1 cellular context compared by ENCODE assay signal in the genomic region with DNA sequence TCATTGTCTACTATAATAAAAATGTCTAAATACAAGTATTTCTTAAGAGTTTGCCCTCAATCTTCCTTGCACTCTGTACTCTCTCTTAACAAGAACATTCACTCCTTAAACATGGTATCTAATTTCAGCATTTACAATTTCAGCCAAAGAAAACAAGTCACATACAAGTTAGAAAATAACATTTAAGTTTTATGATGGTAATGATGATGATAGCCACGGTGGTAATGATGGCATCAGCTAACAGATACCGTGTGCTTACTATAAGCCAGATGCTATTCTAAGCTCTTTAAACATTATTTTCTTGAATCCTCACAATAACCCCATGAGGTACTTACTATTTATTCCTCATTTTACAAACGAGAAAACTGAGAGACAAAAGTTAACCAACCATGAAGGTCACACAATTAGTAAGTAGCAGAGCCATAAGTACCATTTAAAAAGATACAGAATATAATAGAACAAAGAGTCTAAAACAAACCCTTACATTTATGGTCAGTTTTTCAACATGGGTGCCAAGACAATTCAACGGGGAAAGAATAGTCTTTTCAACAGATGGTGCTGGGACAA.
TF ChIP-seq lines count a peak whose summit lies in the region.

No MANE protein-coding gene starts in this region.

TF ChIP-seq in GM12878, 131 proteins besides CTCF, POLR2A, EP300 and RAD21:
- TF ChIP-seq, protein P1, sequence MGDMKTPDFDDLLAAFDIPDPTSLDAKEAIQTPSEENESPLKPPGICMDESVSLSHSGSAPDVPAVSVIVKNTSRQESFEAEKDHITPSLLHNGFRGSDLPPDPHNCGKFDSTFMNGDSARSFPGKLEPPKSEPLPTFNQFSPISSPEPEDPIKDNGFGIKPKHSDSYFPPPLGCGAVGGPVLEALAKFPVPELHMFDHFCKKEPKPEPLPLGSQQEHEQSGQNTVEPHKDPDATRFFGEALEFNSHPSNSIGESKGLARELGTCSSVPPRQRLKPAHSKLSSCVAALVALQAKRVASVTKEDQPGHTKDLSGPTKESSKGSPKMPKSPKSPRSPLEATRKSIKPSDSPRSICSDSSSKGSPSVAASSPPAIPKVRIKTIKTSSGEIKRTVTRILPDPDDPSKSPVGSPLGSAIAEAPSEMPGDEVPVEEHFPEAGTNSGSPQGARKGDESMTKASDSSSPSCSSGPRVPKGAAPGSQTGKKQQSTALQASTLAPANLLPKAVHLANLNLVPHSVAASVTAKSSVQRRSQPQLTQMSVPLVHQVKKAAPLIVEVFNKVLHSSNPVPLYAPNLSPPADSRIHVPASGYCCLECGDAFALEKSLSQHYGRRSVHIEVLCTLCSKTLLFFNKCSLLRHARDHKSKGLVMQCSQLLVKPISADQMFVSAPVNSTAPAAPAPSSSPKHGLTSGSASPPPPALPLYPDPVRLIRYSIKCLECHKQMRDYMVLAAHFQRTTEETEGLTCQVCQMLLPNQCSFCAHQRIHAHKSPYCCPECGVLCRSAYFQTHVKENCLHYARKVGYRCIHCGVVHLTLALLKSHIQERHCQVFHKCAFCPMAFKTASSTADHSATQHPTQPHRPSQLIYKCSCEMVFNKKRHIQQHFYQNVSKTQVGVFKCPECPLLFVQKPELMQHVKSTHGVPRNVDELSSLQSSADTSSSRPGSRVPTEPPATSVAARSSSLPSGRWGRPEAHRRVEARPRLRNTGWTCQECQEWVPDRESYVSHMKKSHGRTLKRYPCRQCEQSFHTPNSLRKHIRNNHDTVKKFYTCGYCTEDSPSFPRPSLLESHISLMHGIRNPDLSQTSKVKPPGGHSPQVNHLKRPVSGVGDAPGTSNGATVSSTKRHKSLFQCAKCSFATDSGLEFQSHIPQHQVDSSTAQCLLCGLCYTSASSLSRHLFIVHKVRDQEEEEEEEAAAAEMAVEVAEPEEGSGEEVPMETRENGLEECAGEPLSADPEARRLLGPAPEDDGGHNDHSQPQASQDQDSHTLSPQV (IDR thresholded peaks at IDR 0.05): no peak
- no peak for TF ChIP-seq PAX8 (IDR thresholded peaks at IDR 0.05)
- no peak for TF ChIP-seq HCFC1 (IDR thresholded peaks at IDR 0.05; ENCODE audit: low read length)
- no peak for TF ChIP-seq EZH2 (IDR thresholded peaks at IDR 0.05; ENCODE audit: borderline replicate concordance, control insufficient read depth, low read depth, low read length)
- TF ChIP-seq FOS (IDR thresholded peaks at IDR 0.05; ENCODE audit: borderline replicate concordance, extremely low read depth, insufficient read length): no peak
- no peak for TF ChIP-seq TCF12 (IDR thresholded peaks at IDR 0.05; ENCODE audit: low read depth, low read length)
- no peak for TF ChIP-seq ZBTB11 (CRISPR knock-in tag; IDR thresholded peaks at IDR 0.05)
- TF ChIP-seq CHD2 (IDR thresholded peaks at IDR 0.05; ENCODE audit: borderline replicate concordance, low read depth, low read length): no peak
- no peak for TF ChIP-seq KDM1A (IDR thresholded peaks at IDR 0.05; ENCODE audit: borderline replicate concordance)
- TF ChIP-seq SRF (IDR thresholded peaks at IDR 0.05; ENCODE audit: low read depth in 2 of 2, low read length in 2 of 2): no peak
- TF ChIP-seq TBL1XR1 (IDR thresholded peaks at IDR 0.05; ENCODE audit: low read depth, low read length): no peak
- no peak for TF ChIP-seq MXI1 (IDR thresholded peaks at IDR 0.05; ENCODE audit: low read depth, low read length)
- no peak for TF ChIP-seq RB1 (IDR thresholded peaks at IDR 0.05; ENCODE audit: borderline replicate concordance)
- TF ChIP-seq POLR2AphosphoS5 (IDR thresholded peaks at IDR 0.05; ENCODE audit: low read length): no peak
- no peak for TF ChIP-seq SKIL (IDR thresholded peaks at IDR 0.05; ENCODE audit: low read depth, poor library complexity, severe bottlenecking)
- TF ChIP-seq CEBPB (IDR thresholded peaks at IDR 0.05; ENCODE audit: borderline replicate concordance in 1 of 2, low read depth in 2 of 2, low read length in 2 of 2): no peak
- no peak for TF ChIP-seq ZNF217 (IDR thresholded peaks at IDR 0.05)
